ENCODE assay signal across 10 cellular contexts in genomic region chr1:91803133-91803532, GRCh38.
A peak's percentile ranks its signal among the peaks of the same experiment; 100 is the strongest.
DNase-seq lines count a peak whose midpoint lies in the region; ATAC-seq and TF ChIP-seq lines count a peak whose summit lies in the region.
"Had no signal": no experiment of that assay in that cellular context is flagged by ENCODE, and none has a peak within 500 bp of the region (broad histone marks: within the 10 kb centered on the region; RNA-seq: fewer than 3 reads in every experiment).

No MANE protein-coding gene starts in this region.

- intact Hi-C loops in esophagus squamous epithelium (cut with DNase I), result no loop called here
- intact Hi-C loops in spleen (cut with DNase I; ENCODE audit: low total_unique reads), result no loop called here

- no peak overlapping the region for H3K4me3 ChIP-seq in Peyer's patch
- H3K4me3 ChIP-seq in esophagus squamous epithelium, result no peak overlapping the region
- no peak overlapping the region for H3K4me3 ChIP-seq in spleen
- H3K4me3 ChIP-seq: SK-N-MC had no signal

- H3K27me3 ChIP-seq in Peyer's patch (no peaks in the 10 kb centered on the region), esophagus squamous epithelium (no peaks in the 10 kb centered on the region), spleen (replicated peaks in 1 of 7) (no peaks in the 10 kb centered on the region)

- TF ChIP-seq CTCF in Peyer's patch (IDR thresholded peaks at IDR 0.05), result no peak
- TF ChIP-seq CTCF in esophagus squamous epithelium (IDR thresholded peaks at IDR 0.05), result no peak
- TF ChIP-seq CTCF in spleen (IDR thresholded peaks at IDR 0.05 in 8 of 11, conservative IDR thresholded peaks at IDR 0.05 in 3 of 11), result no peak

- H3K27ac ChIP-seq in Peyer's patch, result peak overlapping the region in 3 of 4 donors; percentile 22 to 38 (median 35)
- H3K27ac ChIP-seq in esophagus squamous epithelium, result peak overlapping the region; percentile 28 to 83 (median 79)
- peak overlapping the region; percentile 60 to 86 (median 76) for H3K27ac ChIP-seq in spleen

- peak; percentile 49 for DNase-seq in DMS53 (lab: John Stamatoyannopoulos, UW)
- no peak for DNase-seq in DMS53 treated with DMSO at 0.1 percent for 48 hours (lab: John Stamatoyannopoulos, UW; ENCODE audit: unreplicated experiment)
- no peak for DNase-seq in Peyer's patch
- DNase-seq in esophagus squamous epithelium (lab: John Stamatoyannopoulos, UW), result no peak
- DNase-seq in spleen, result no peak
- no peak for DNase-seq in effector CD4-positive, alpha-beta T cell
- DNase-seq in stimulated activated naive CD4-positive, alpha-beta T cell (lab: John Stamatoyannopoulos, UW), result no peak
- DNase-seq: DMS79 treated with DMSO at 0.1 percent for 48 hours had no signal

- H3K36me3 ChIP-seq in Peyer's patch, result no peaks in the 10 kb centered on the region
- no peaks in the 10 kb centered on the region for H3K36me3 ChIP-seq in esophagus squamous epithelium
- H3K36me3 ChIP-seq in spleen, result no peaks in the 10 kb centered on the region

- 75 to 77% methylated on average over 5 to 6 of the region's 7 CpGs for WGBS in esophagus squamous epithelium, 2 donors
- 58 to 67% (median 64%) methylated on average over 7 of the region's 7 CpGs for WGBS in spleen, 5 donors

- ATAC-seq in GM19455 (IDR thresholded peaks at IDR 0.05; ENCODE audit: unreplicated experiment), result no peak

- peaks cover 0 to 21% (median 0%) of the 10 kb centered on the region in 4 donors for H3K4me1 ChIP-seq in Peyer's patch
- peaks cover 20 to 91% (median 64%) of the 10 kb centered on the region in 3 donors for H3K4me1 ChIP-seq in esophagus squamous epithelium
- H3K4me1 ChIP-seq in spleen, result peaks cover 23 to 96% (median 74%) of the 10 kb centered on the region in 6 donors

- H3K9me3 ChIP-seq in Peyer's patch, result no peaks in the 10 kb centered on the region
- H3K9me3 ChIP-seq in esophagus squamous epithelium, result no peaks in the 10 kb centered on the region
- H3K9me3 ChIP-seq in spleen, result no peaks in the 10 kb centered on the region

- TF ChIP-seq POLR2A in Peyer's patch (IDR thresholded peaks at IDR 0.05) (no peak), esophagus squamous epithelium (IDR thresholded peaks at IDR 0.05) (no peak), spleen (IDR thresholded peaks at IDR 0.05) (no peak)
